Comparison of ENCODE assay signal across 13 cellular contexts in genomic region chrX:31323658-31324057, GRCh38.
DNase-seq lines count a peak whose midpoint lies in the region; ATAC-seq and TF ChIP-seq lines count a peak whose summit lies in the region.
"Had no signal": no experiment of that assay in that cellular context is flagged by ENCODE, and none has a peak within 500 bp of the region (broad histone marks: within the 10 kb centered on the region; RNA-seq: fewer than 3 reads in every experiment).

No MANE protein-coding gene starts in this region.

- peaks cover 11% of the 10 kb centered on the region for H3K9me3 Mint-ChIP-seq in chondrocyte (ENCODE audit: low read depth)
- no peaks in the 10 kb centered on the region for H3K9me3 Mint-ChIP-seq in activated T-helper 1 cell treated with anti-CD3 and anti-CD28 coated beads, Interleukin-12 subunit alpha, Interleukin-12 subunit beta, Interleukin-2, Interleukin-4 antibody, amounts not matched to agents 30 ng/mL and 10 ng/mL and 1 ng/mL, durations not matched to agents 14 hours and 24 hours and 36 hours

- H3K27ac Mint-ChIP-seq in chondrocyte (ENCODE audit: unreplicated experiment) = peak overlapping the region; percentile 39
- H3K27ac Mint-ChIP-seq in activated T-helper 1 cell treated with anti-CD3 and anti-CD28 coated beads, Interleukin-12 subunit alpha, Interleukin-12 subunit beta, Interleukin-2, Interleukin-4 antibody, amounts not matched to agents 30 ng/mL and 10 ng/mL and 1 ng/mL, durations not matched to agents 14 hours and 24 hours and 36 hours = no peak overlapping the region

- ATAC-seq in GM18868 (IDR thresholded peaks at IDR 0.05; ENCODE audit: unreplicated experiment) = peak; percentile 98
- ATAC-seq in GM21723 (IDR thresholded peaks at IDR 0.05; ENCODE audit: unreplicated experiment) = peak; percentile 90
- ATAC-seq in HG03280 (IDR thresholded peaks at IDR 0.05; ENCODE audit: unreplicated experiment) = peak; percentile 59
- ATAC-seq: PC-3 had no signal

- H3K36me3 Mint-ChIP-seq in chondrocyte (ENCODE audit: low read depth) = no peaks in the 10 kb centered on the region
- no peaks in the 10 kb centered on the region for H3K36me3 Mint-ChIP-seq in activated T-helper 1 cell treated with anti-CD3 and anti-CD28 coated beads, Interleukin-12 subunit alpha, Interleukin-12 subunit beta, Interleukin-2, Interleukin-4 antibody, amounts not matched to agents 30 ng/mL and 10 ng/mL and 1 ng/mL, durations not matched to agents 14 hours and 24 hours and 36 hours (ENCODE audit: low read depth)

- no peak for TF ChIP-seq CTCF in chondrocyte (IDR thresholded peaks at IDR 0.05)
- TF ChIP-seq CTCF in coronary artery (IDR thresholded peaks at IDR 0.05) = no peak

- no peak overlapping the region for H3K27ac ChIP-seq in coronary artery
- H3K27ac ChIP-seq: VCaP had no signal

- H3K4me3 ChIP-seq in coronary artery = no peak overlapping the region

- DNase-seq in chondrocyte (ENCODE audit: low spot score) (no peak), SIG-M5 (lab: John Stamatoyannopoulos, UW) (no peak), NCI-H526 (lab: John Stamatoyannopoulos, UW) (no peak), coronary artery (ENCODE audit: low spot score) (no peak)
- no peak for DNase-seq in activated T-helper 1 cell treated with anti-CD3 and anti-CD28 coated beads, Interleukin-12 subunit alpha, Interleukin-12 subunit beta, Interleukin-2, Interleukin-4 antibody, amounts not matched to agents 30 ng/mL and 10 ng/mL and 1 ng/mL, durations not matched to agents 14 hours and 24 hours and 36 hours (ENCODE audit: low spot score)
- DNase-seq: activated naive CD4-positive, alpha-beta T cell; GOT3; PC-3; stimulated activated CD4-positive, alpha-beta T cell treated with anti-CD3 and anti-CD28 coated beads, Interleukin-15, amount 100 ng/mL, for 24 hours had no signal

- no peaks in the 10 kb centered on the region for H3K27me3 Mint-ChIP-seq in chondrocyte (ENCODE audit: low read depth)
- peaks cover 2% of the 10 kb centered on the region for H3K27me3 Mint-ChIP-seq in activated T-helper 1 cell treated with anti-CD3 and anti-CD28 coated beads, Interleukin-12 subunit alpha, Interleukin-12 subunit beta, Interleukin-2, Interleukin-4 antibody, amounts not matched to agents 30 ng/mL and 10 ng/mL and 1 ng/mL, durations not matched to agents 14 hours and 24 hours and 36 hours (ENCODE audit: insufficient read depth)

- peaks cover 70% of the 10 kb centered on the region for H3K4me1 Mint-ChIP-seq in chondrocyte (ENCODE audit: low read depth)
- H3K4me1 Mint-ChIP-seq in activated T-helper 1 cell treated with anti-CD3 and anti-CD28 coated beads, Interleukin-12 subunit alpha, Interleukin-12 subunit beta, Interleukin-2, Interleukin-4 antibody, amounts not matched to agents 30 ng/mL and 10 ng/mL and 1 ng/mL, durations not matched to agents 14 hours and 24 hours and 36 hours (ENCODE audit: low read depth) = no peaks in the 10 kb centered on the region

- intact Hi-C loops in activated T-helper 1 cell treated with anti-CD3 and anti-CD28 coated beads, Interleukin-12 subunit alpha, Interleukin-12 subunit beta, Interleukin-2, Interleukin-4 antibody, amounts not matched to agents 30 ng/mL and 10 ng/mL and 1 ng/mL, durations not matched to agents 14 hours and 24 hours and 36 hours (cut with micrococcal nuclease) = no loop called here

- no peak overlapping the region for H3K4me3 Mint-ChIP-seq in chondrocyte (ENCODE audit: unreplicated experiment)
- H3K4me3 Mint-ChIP-seq in activated T-helper 1 cell treated with anti-CD3 and anti-CD28 coated beads, Interleukin-12 subunit alpha, Interleukin-12 subunit beta, Interleukin-2, Interleukin-4 antibody, amounts not matched to agents 30 ng/mL and 10 ng/mL and 1 ng/mL, durations not matched to agents 14 hours and 24 hours and 36 hours = no peak overlapping the region
